In genomic region chr6:24644377-24644776, GRCh38 we compare ENCODE assay signal across 20 cellular contexts. TPM values are rescaled to one million over a fixed set of nuclear protein-coding genes. Genes with fewer than 3 reads are reported as not detected.
"Had no signal": no experiment of that assay in that cellular context is flagged by ENCODE, and none has a peak within 500 bp of the region (broad histone marks: within the 10 kb centered on the region; RNA-seq: fewer than 3 reads in every experiment).

No MANE protein-coding gene starts in this region.

- H3K27ac Mint-ChIP-seq: nephron; stimulated activated naive CD8-positive, alpha-beta T cell treated with anti-CD3 and anti-CD28 coated beads, Interleukin-15, Interleukin-2, amounts not matched to agents 100 ng/mL and 50 ng/mL, for 24 hours had no signal

- H3K27ac ChIP-seq: gastrocnemius medialis, heart right ventricle, neutrophil, psoas muscle, right lobe of liver, tibial artery, upper lobe of left lung, uterus had no signal

- H3K27me3 ChIP-seq: right lobe of liver, upper lobe of left lung had no signal

- H3K36me3 Mint-ChIP-seq: naive B cell; stimulated activated memory B cell treated with anti-CD40 and anti-IgM and Interleukin-4, amounts not matched to agents 10 μg/mL and 1 μg/mL and 100 μg/mL, for 72 hours had no signal

- DNase-seq: dermis blood vessel endothelial cell; effector CD4-positive, alpha-beta T cell; gastrocnemius medialis; heart right ventricle; kidney glomerular epithelial cell; mesendoderm; naive B cell; psoas muscle; retina; right lobe of liver; stimulated activated CD4-positive, alpha-beta T cell treated with anti-CD3 and anti-CD28 coated beads, Interleukin-4, amount 100 ng/mL, for 1 hour; tibial artery; upper lobe of left lung; uterus had no signal

- H3K4me1 ChIP-seq: psoas muscle, right lobe of liver had no signal

- H3K9me3 Mint-ChIP-seq: stimulated activated memory B cell treated with anti-CD40 and anti-IgM and Interleukin-4, amounts not matched to agents 10 μg/mL and 1 μg/mL and 100 μg/mL, for 72 hours; stimulated activated naive CD8-positive, alpha-beta T cell treated with anti-CD3 and anti-CD28 coated beads, Interleukin-15, Interleukin-2, amounts not matched to agents 100 ng/mL and 50 ng/mL, for 24 hours had no signal

- H3K9me3 ChIP-seq: gastrocnemius medialis, neutrophil, psoas muscle, right lobe of liver, tibial artery, upper lobe of left lung, uterus had no signal

- H3K4me3 ChIP-seq: gastrocnemius medialis, heart right ventricle, psoas muscle, right lobe of liver, tibial artery, uterus had no signal

- H3K27me3 Mint-ChIP-seq: stimulated activated memory B cell treated with anti-CD40 and anti-IgM and Interleukin-4, amounts not matched to agents 10 μg/mL and 1 μg/mL and 100 μg/mL, for 72 hours had no signal

- ATAC-seq: gastrocnemius medialis; heart right ventricle; psoas muscle; right lobe of liver; stimulated activated memory B cell treated with anti-CD40 and anti-IgM and Interleukin-4, amounts not matched to agents 10 μg/mL and 1 μg/mL and 100 μg/mL, for 72 hours had no signal

- H3K36me3 ChIP-seq: gastrocnemius medialis, right lobe of liver, tibial artery, upper lobe of left lung, uterus had no signal

RNA-seq across cellular contexts. Expression of gene KIAA0319, which starts 1.6 kb away (rescaled TPM):
- total RNA-seq: dermis blood vessel endothelial cell, fibroblast of villous mesenchyme, gastrocnemius medialis, lung microvascular endothelial cell had no signal
- polyA plus RNA-seq: heart right ventricle had no signal
